16 cellular contexts compared by ENCODE assay signal in the genomic region with DNA sequence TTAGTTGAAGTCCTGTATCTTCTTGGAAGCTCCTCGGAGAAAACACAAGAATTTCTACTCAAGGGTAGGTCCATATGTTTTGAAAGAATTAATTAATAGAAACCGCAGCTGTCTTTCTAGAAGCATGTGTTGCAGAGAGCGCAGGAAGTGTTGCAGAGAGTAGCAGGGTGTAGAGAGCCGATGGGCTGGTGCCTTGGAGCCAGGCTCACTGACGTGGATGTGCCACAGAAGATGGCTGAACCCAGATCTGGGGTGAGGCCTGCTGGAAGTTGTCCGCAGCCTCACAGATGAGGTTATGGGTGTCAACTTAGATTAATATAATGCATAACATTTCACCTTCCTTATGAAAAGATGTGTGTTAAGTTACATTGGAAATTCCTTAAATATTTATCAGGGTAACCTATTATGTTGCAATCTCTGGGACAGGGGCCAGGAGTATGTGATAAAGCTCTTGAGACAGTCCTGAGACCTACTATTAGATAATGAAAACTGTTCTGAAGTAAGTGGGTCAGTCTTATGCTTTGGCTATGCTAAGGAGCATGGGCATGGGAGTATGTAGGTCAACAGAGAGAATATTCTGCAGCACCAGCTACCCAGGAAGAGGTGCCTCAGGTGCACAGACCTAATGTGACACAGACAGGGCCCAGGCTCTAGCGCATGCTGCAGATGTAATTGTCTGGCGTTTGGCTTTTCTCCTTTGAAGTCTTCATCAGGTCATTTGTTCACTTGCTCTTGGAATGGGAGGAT.
DNase-seq lines count a peak whose midpoint lies in the region; ATAC-seq and TF ChIP-seq lines count a peak whose summit lies in the region.
"Had no signal": no experiment of that assay in that cellular context is flagged by ENCODE, and none has a peak within 500 bp of the region (broad histone marks: within the 10 kb centered on the region; RNA-seq: fewer than 3 reads in every experiment).

No MANE protein-coding gene starts in this region.

- no peak overlapping the region for H3K9ac ChIP-seq in OCI-LY3 (ENCODE audit: low read length)

- intact Hi-C loops in left ventricle myocardium inferior (cut with micrococcal nuclease), result no loop called here

- H3K36me3 ChIP-seq in CD8-positive, alpha-beta memory T cell (ENCODE audit: insufficient read depth, low read length), result no peaks in the 10 kb centered on the region
- H3K36me3 ChIP-seq in OCI-LY3 (replicated peaks; ENCODE audit: low read depth, low read length) (no peaks in the 10 kb centered on the region), lung (ENCODE audit: control insufficient read depth in 2 of 2, insufficient read depth in 2 of 2, low read length in 2 of 2) (no peaks in the 10 kb centered on the region), left ventricle myocardium inferior (no peaks in the 10 kb centered on the region)
- H3K36me3 ChIP-seq: BE2C had no signal

- H3K4me2 ChIP-seq in OCI-LY3 (ENCODE audit: low read length), result no peak overlapping the region

- H4K20me1 ChIP-seq in OCI-LY3 (ENCODE audit: insufficient read depth, low read length), result no peaks in the 10 kb centered on the region

- H3K79me2 ChIP-seq in OCI-LY3 (ENCODE audit: low read length), result no peaks in the 10 kb centered on the region

- no peak overlapping the region for H3K27ac ChIP-seq in CD8-positive, alpha-beta memory T cell (ENCODE audit: low read depth, low read length)
- no peak overlapping the region for H3K27ac ChIP-seq in OCI-LY3 (ENCODE audit: low read length)
- H3K27ac ChIP-seq in lung (ENCODE audit: low read depth in 1 of 2, low read length in 1 of 2), result no peak overlapping the region
- H3K27ac ChIP-seq in left ventricle myocardium inferior (replicated peaks), result no peak overlapping the region
- H3K27ac ChIP-seq: C4-2B had no signal

- no peaks in the 10 kb centered on the region for H3K27me3 Mint-ChIP-seq in CD8-positive, alpha-beta memory T cell

- peaks cover 0 to 20% (median 10%) of the 10 kb centered on the region in 3 donors for H3K4me1 Mint-ChIP-seq in CD8-positive, alpha-beta memory T cell

- CTCF ChIA-PET in CD8-positive, alpha-beta memory T cell (lab: Charles Lee), result no interaction called here

- H3K4me1 ChIP-seq in CD8-positive, alpha-beta memory T cell (ENCODE audit: insufficient read depth, low read length), result no peaks in the 10 kb centered on the region
- no peaks in the 10 kb centered on the region for H3K4me1 ChIP-seq in OCI-LY3 (ENCODE audit: low read length)
- H3K4me1 ChIP-seq in lung (ENCODE audit: control insufficient read depth in 2 of 2, insufficient read depth in 2 of 2, low read length in 2 of 2), result no peaks in the 10 kb centered on the region
- no peaks in the 10 kb centered on the region for H3K4me1 ChIP-seq in left ventricle myocardium inferior
- H3K4me1 ChIP-seq: BE2C had no signal

- WGBS in lung, 2 donors, result 73 to 87% methylated on average over 8 of the region's 8 CpGs

- no peaks in the 10 kb centered on the region for H3K9me3 ChIP-seq in CD8-positive, alpha-beta memory T cell (ENCODE audit: low read length)
- no peaks in the 10 kb centered on the region for H3K9me3 ChIP-seq in OCI-LY3 (ENCODE audit: insufficient read depth, low read length)
- no peaks in the 10 kb centered on the region for H3K9me3 ChIP-seq in lung (ENCODE audit: control insufficient read depth in 2 of 2, insufficient read depth in 1 of 2, low read length in 1 of 2)
- H3K9me3 ChIP-seq in left ventricle myocardium inferior (replicated peaks), result no peaks in the 10 kb centered on the region
- H3K9me3 ChIP-seq: BE2C had no signal

- DNase-seq in CD8-positive, alpha-beta memory T cell, result no peak
- peak; percentile 3 for DNase-seq in central memory CD4-positive, alpha-beta T cell
- DNase-seq in lung (ENCODE audit: low spot score) (peak; percentile 42), NCI-H1694 treated with DMSO at 0.1 percent for 48 hours (lab: John Stamatoyannopoulos, UW) (no peak), G401 (ENCODE audit: low spot score) (no peak), left ventricle myocardium inferior (no peak)
- DNase-seq: BE2C, DMS 273 treated with DMSO at 0.1 percent for 48 hours, DMS79, EL, GDM1, HCEC 1CT, HFFc6 had no signal

- POLR2A ChIA-PET in CD8-positive, alpha-beta memory T cell (lab: Charles Lee), result no interaction called here

- no peaks in the 10 kb centered on the region for H3K27me3 ChIP-seq in CD8-positive, alpha-beta memory T cell (ENCODE audit: insufficient read depth, low read length, poor library complexity, severe bottlenecking)
- H3K27me3 ChIP-seq in OCI-LY3 (ENCODE audit: low read depth, low read length), result no peaks in the 10 kb centered on the region
- H3K27me3 ChIP-seq in lung (ENCODE audit: control insufficient read depth, insufficient read depth), result no peaks in the 10 kb centered on the region
- H3K27me3 ChIP-seq in left ventricle myocardium inferior (ENCODE audit: low read depth), result peaks cover 11% of the 10 kb centered on the region
- H3K27me3 ChIP-seq: BE2C had no signal

- TF ChIP-seq CTCF in OCI-LY3 (IDR thresholded peaks at IDR 0.05; ENCODE audit: low read depth, low read length), result no peak
- TF ChIP-seq CTCF in lung (IDR thresholded peaks at IDR 0.05; ENCODE audit: control extremely low read depth, extremely low read depth), result no peak
- TF ChIP-seq CTCF in left ventricle myocardium inferior (IDR thresholded peaks at IDR 0.05; ENCODE audit: borderline replicate concordance), result no peak

- in situ Hi-C loops in G401 (cut with HindIII; ENCODE audit: low sequenced_read_pairs), result no loop called here

- peak overlapping the region in 3 of 7 donors; percentile 19 to 62 (median 34) for H3K4me3 Mint-ChIP-seq in CD8-positive, alpha-beta memory T cell
- H3K4me3 Mint-ChIP-seq: HFFc6 had no signal

- no peaks in the 10 kb centered on the region for H3K9me3 Mint-ChIP-seq in CD8-positive, alpha-beta memory T cell

- no peak overlapping the region for H3K4me3 ChIP-seq in CD8-positive, alpha-beta memory T cell (ENCODE audit: low read length)
- H3K4me3 ChIP-seq in OCI-LY3 (ENCODE audit: low read length) (no peak overlapping the region), lung (no peak overlapping the region), left ventricle myocardium inferior (no peak overlapping the region)

- peak; percentile 43 for ATAC-seq in lung (ENCODE audit: insufficient read depth, low FRiP score)
- ATAC-seq: HepG2 had no signal

- no peaks in the 10 kb centered on the region for H3K36me3 Mint-ChIP-seq in CD8-positive, alpha-beta memory T cell

- peak overlapping the region in 7 of 8 donors; percentile 44 to 95 (median 81) for H3K27ac Mint-ChIP-seq in CD8-positive, alpha-beta memory T cell
- H3K27ac Mint-ChIP-seq: HFFc6 had no signal

- H2AFZ ChIP-seq in OCI-LY3 (ENCODE audit: low read depth, low read length), result peak overlapping the region; percentile 26; the same call in 1 of the 2 replicates

Comparison
In these comparisons a context has a peak if more than half of its experiments do, and no peak if none do; other contexts are left out.
1. DNase-seq: peak in central memory CD4-positive, alpha-beta T cell (single experiment) and lung (single experiment); none in CD8-positive, alpha-beta memory T cell (0 of 5), NCI-H1694 treated with DMSO at 0.1 percent for 48 hours (single experiment), G401 (single experiment) and left ventricle myocardium inferior (single experiment).